1 cellular context compared by ENCODE assay signal in the genomic region with DNA sequence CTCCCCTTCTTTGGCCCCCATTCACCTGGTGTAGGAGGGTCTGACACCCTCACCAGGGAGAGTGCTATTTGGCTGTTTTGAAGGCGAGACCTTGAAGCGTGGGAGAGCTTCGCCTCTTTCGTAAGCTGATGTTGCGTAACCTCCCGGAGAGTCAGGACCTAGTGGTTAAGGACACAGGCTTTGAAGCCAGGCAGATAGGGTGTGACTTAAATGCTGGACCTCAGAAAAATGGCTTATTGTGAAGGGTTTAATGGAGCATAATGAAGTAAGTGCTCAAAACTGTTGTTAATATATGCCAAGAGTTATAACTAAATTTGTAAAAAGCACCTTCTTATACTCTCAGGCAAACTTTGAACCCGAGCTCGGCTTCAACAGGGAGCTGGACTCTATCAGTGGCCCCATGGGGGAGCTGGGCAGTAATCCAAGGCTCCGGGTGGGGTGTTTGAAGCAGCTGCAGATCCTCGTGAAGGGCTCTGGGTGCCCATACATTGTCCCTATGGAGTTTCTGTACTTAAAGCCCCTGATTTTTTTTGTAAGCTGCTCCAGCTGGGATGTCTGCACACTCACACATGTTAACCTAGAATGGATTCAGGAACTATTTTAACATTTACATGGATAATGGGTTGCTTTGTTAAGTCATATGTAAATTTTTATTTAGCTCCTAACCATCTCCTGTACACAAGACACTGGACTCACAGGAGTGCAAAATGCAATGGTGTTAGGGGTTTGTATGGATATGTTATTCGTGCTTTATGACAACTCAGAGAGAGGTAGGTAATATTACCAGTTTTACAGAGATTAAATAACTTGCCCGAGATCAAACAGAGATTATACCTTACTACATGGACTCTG.
A peak's percentile ranks its signal among the peaks of the same experiment; 100 is the strongest.
TF ChIP-seq lines count a peak whose summit lies in the region.

No MANE protein-coding gene starts in this region.

TF ChIP-seq in K562, 482 proteins besides CTCF, POLR2A, EP300 and RAD21 (continued from another document):
- TF ChIP-seq, protein P1, sequence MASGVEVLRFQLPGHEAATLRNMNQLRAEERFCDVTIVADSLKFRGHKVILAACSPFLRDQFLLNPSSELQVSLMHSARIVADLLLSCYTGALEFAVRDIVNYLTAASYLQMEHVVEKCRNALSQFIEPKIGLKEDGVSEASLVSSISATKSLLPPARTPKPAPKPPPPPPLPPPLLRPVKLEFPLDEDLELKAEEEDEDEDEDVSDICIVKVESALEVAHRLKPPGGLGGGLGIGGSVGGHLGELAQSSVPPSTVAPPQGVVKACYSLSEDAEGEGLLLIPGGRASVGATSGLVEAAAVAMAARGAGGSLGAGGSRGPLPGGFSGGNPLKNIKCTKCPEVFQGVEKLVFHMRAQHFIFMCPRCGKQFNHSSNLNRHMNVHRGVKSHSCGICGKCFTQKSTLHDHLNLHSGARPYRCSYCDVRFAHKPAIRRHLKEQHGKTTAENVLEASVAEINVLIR (CRISPR knock-in tag; IDR thresholded peaks at IDR 0.05), result no peak
- TF ChIP-seq, protein P2, sequence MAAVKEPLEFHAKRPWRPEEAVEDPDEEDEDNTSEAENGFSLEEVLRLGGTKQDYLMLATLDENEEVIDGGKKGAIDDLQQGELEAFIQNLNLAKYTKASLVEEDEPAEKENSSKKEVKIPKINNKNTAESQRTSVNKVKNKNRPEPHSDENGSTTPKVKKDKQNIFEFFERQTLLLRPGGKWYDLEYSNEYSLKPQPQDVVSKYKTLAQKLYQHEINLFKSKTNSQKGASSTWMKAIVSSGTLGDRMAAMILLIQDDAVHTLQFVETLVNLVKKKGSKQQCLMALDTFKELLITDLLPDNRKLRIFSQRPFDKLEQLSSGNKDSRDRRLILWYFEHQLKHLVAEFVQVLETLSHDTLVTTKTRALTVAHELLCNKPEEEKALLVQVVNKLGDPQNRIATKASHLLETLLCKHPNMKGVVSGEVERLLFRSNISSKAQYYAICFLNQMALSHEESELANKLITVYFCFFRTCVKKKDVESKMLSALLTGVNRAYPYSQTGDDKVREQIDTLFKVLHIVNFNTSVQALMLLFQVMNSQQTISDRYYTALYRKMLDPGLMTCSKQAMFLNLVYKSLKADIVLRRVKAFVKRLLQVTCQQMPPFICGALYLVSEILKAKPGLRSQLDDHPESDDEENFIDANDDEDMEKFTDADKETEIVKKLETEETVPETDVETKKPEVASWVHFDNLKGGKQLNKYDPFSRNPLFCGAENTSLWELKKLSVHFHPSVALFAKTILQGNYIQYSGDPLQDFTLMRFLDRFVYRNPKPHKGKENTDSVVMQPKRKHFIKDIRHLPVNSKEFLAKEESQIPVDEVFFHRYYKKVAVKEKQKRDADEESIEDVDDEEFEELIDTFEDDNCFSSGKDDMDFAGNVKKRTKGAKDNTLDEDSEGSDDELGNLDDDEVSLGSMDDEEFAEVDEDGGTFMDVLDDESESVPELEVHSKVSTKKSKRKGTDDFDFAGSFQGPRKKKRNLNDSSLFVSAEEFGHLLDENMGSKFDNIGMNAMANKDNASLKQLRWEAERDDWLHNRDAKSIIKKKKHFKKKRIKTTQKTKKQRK (IDR thresholded peaks at IDR 0.05; ENCODE audit: borderline replicate concordance, low read depth, low read length), result no peak
- TF ChIP-seq ARID1B (IDR thresholded peaks at IDR 0.05), result peak; percentile 71
- 0 out of 2 replicates have a peak, but pooled peaks have one; percentile 22 for TF ChIP-seq HDAC2 (IDR thresholded peaks at IDR 0.05)
- no peak for TF ChIP-seq KAT7 (CRISPR knock-in tag; IDR thresholded peaks at IDR 0.05; ENCODE audit: borderline replicate concordance)
- peak; percentile 67 for TF ChIP-seq EGR1 (conservative IDR thresholded peaks at IDR 0.05)
- TF ChIP-seq BCOR (IDR thresholded peaks at IDR 0.05), result no peak
- TF ChIP-seq, protein P3, sequence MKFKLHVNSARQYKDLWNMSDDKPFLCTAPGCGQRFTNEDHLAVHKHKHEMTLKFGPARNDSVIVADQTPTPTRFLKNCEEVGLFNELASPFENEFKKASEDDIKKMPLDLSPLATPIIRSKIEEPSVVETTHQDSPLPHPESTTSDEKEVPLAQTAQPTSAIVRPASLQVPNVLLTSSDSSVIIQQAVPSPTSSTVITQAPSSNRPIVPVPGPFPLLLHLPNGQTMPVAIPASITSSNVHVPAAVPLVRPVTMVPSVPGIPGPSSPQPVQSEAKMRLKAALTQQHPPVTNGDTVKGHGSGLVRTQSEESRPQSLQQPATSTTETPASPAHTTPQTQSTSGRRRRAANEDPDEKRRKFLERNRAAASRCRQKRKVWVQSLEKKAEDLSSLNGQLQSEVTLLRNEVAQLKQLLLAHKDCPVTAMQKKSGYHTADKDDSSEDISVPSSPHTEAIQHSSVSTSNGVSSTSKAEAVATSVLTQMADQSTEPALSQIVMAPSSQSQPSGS (CRISPR knock-in tag; IDR thresholded peaks at IDR 0.05), result no peak
- TF ChIP-seq RNF2 (IDR thresholded peaks at IDR 0.05), result peak; percentile 45; the same call in 1 of the 2 replicates
- TF ChIP-seq CREM (IDR thresholded peaks at IDR 0.05; ENCODE audit: low read depth), result peak; percentile 70
- no peak for TF ChIP-seq CHCHD3 (CRISPR knock-in tag; IDR thresholded peaks at IDR 0.05)
- no peak for TF ChIP-seq ATF1 (CRISPR knock-in tag; IDR thresholded peaks at IDR 0.05)
- peak; percentile 71 for TF ChIP-seq ATF1 (tag; IDR thresholded peaks at IDR 0.05)
- no peak for TF ChIP-seq ZNF239 (CRISPR knock-in tag; IDR thresholded peaks at IDR 0.05)
- TF ChIP-seq ZFP30 (CRISPR knock-in tag; IDR thresholded peaks at IDR 0.05; ENCODE audit: borderline replicate concordance), result no peak
- no peak for TF ChIP-seq HNRNPH1 (optimal IDR thresholded peaks at IDR 0.05; ENCODE audit: low read depth, low read length)
- TF ChIP-seq, protein P4, sequence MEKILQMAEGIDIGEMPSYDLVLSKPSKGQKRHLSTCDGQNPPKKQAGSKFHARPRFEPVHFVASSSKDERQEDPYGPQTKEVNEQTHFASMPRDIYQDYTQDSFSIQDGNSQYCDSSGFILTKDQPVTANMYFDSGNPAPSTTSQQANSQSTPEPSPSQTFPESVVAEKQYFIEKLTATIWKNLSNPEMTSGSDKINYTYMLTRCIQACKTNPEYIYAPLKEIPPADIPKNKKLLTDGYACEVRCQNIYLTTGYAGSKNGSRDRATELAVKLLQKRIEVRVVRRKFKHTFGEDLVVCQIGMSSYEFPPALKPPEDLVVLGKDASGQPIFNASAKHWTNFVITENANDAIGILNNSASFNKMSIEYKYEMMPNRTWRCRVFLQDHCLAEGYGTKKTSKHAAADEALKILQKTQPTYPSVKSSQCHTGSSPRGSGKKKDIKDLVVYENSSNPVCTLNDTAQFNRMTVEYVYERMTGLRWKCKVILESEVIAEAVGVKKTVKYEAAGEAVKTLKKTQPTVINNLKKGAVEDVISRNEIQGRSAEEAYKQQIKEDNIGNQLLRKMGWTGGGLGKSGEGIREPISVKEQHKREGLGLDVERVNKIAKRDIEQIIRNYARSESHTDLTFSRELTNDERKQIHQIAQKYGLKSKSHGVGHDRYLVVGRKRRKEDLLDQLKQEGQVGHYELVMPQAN (IDR thresholded peaks at IDR 0.05; ENCODE audit: borderline replicate concordance), result no peak
- no peak for TF ChIP-seq SMARCB1 (IDR thresholded peaks at IDR 0.05; ENCODE audit: insufficient read length, low read depth)
- TF ChIP-seq TRIM24 (IDR thresholded peaks at IDR 0.05), result peak; percentile 86 to 90
- peak in 1 of 2 experiments; percentile 35; a peak in 1 of 4 replicates for TF ChIP-seq TBL1XR1 (IDR thresholded peaks at IDR 0.05; ENCODE audit: low read length in 2 of 2)
- TF ChIP-seq, protein P5, sequence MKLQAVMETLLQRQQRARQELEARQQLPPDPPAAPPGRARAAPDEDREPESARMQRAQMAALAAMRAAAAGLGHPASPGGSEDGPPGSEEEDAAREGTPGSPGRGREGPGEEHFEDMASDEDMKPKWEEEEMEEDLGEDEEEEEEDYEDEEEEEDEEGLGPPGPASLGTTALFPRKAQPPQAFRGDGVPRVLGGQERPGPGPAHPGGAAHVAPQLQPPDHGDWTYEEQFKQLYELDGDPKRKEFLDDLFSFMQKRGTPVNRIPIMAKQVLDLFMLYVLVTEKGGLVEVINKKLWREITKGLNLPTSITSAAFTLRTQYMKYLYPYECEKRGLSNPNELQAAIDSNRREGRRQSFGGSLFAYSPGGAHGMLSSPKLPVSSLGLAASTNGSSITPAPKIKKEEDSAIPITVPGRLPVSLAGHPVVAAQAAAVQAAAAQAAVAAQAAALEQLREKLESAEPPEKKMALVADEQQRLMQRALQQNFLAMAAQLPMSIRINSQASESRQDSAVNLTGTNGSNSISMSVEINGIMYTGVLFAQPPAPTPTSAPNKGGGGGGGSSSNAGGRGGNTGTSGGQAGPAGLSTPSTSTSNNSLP (IDR thresholded peaks at IDR 0.05; ENCODE audit: borderline replicate concordance, low read depth, low read length), result no peak
- TF ChIP-seq KAT2B (IDR thresholded peaks at IDR 0.05; ENCODE audit: low read depth, low read length), result no peak
- no peak for TF ChIP-seq ETV1 (tag; conservative IDR thresholded peaks at IDR 0.05; ENCODE audit: low read depth)
- TF ChIP-seq, protein P6, sequence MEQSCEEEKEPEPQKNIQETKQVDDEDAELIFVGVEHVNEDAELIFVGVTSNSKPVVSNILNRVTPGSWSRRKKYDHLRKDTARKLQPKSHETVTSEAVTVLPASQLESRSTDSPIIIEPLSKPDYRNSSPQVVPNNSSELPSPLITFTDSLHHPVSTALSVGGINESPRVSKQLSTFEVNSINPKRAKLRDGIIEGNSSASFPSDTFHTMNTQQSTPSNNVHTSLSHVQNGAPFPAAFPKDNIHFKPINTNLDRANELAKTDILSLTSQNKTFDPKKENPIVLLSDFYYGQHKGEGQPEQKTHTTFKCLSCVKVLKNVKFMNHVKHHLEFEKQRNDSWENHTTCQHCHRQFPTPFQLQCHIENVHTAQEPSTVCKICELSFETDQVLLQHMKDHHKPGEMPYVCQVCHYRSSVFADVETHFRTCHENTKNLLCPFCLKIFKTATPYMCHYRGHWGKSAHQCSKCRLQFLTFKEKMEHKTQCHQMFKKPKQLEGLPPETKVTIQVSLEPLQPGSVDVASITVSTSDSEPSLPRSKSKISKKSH (CRISPR knock-in tag; IDR thresholded peaks at IDR 0.05), result no peak
- no peak for TF ChIP-seq POU5F1 (IDR thresholded peaks at IDR 0.05; ENCODE audit: borderline replicate concordance, low read depth, low read length, partially characterized antibody)
- no peak for TF ChIP-seq ZNF766 (CRISPR knock-in tag; conservative IDR thresholded peaks at IDR 0.05)
- TF ChIP-seq, protein P7, sequence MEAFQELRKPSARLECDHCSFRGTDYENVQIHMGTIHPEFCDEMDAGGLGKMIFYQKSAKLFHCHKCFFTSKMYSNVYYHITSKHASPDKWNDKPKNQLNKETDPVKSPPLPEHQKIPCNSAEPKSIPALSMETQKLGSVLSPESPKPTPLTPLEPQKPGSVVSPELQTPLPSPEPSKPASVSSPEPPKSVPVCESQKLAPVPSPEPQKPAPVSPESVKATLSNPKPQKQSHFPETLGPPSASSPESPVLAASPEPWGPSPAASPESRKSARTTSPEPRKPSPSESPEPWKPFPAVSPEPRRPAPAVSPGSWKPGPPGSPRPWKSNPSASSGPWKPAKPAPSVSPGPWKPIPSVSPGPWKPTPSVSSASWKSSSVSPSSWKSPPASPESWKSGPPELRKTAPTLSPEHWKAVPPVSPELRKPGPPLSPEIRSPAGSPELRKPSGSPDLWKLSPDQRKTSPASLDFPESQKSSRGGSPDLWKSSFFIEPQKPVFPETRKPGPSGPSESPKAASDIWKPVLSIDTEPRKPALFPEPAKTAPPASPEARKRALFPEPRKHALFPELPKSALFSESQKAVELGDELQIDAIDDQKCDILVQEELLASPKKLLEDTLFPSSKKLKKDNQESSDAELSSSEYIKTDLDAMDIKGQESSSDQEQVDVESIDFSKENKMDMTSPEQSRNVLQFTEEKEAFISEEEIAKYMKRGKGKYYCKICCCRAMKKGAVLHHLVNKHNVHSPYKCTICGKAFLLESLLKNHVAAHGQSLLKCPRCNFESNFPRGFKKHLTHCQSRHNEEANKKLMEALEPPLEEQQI (IDR thresholded peaks at IDR 0.05), result no peak
- TF ChIP-seq HMG20A (CRISPR knock-in tag; conservative IDR thresholded peaks at IDR 0.05), result no peak
- TF ChIP-seq PYGO2 (tag; IDR thresholded peaks at IDR 0.05), result no peak
- TF ChIP-seq SNRNP70 (optimal IDR thresholded peaks at IDR 0.05; ENCODE audit: low read depth, low read length), result no peak
- no peak for TF ChIP-seq NR2C2 (CRISPR knock-in tag; IDR thresholded peaks at IDR 0.05)
- peak; percentile 61 for TF ChIP-seq NR2C2 (tag; IDR thresholded peaks at IDR 0.05)
- no peak for TF ChIP-seq NCOA6 (IDR thresholded peaks at IDR 0.05)
- TF ChIP-seq CTBP1 (IDR thresholded peaks at IDR 0.05; ENCODE audit: borderline replicate concordance), result peak; percentile 20; the same call in 1 of the 2 replicates
- TF ChIP-seq, protein P8, sequence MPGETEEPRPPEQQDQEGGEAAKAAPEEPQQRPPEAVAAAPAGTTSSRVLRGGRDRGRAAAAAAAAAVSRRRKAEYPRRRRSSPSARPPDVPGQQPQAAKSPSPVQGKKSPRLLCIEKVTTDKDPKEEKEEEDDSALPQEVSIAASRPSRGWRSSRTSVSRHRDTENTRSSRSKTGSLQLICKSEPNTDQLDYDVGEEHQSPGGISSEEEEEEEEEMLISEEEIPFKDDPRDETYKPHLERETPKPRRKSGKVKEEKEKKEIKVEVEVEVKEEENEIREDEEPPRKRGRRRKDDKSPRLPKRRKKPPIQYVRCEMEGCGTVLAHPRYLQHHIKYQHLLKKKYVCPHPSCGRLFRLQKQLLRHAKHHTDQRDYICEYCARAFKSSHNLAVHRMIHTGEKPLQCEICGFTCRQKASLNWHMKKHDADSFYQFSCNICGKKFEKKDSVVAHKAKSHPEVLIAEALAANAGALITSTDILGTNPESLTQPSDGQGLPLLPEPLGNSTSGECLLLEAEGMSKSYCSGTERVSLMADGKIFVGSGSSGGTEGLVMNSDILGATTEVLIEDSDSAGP (CRISPR knock-in tag; IDR thresholded peaks at IDR 0.05), result no peak
- peak; percentile 97 for TF ChIP-seq CEBPG (CRISPR knock-in tag; IDR thresholded peaks at IDR 0.05)
- peak; percentile 99 to 100 for TF ChIP-seq CEBPG (tag; conservative IDR thresholded peaks at IDR 0.05 in 1 of 2, IDR thresholded peaks at IDR 0.05 in 1 of 2)
